10 cellular contexts compared by ENCODE assay signal in genomic region chr1:110069302-110070281, GRCh38. TPM values are rescaled to one million over a fixed set of nuclear protein-coding genes. Genes with fewer than 3 reads are reported as not detected.
DNase-seq lines count a peak whose midpoint lies in the region; ATAC-seq and TF ChIP-seq lines count a peak whose summit lies in the region.
"Had no signal": no experiment of that assay in that cellular context is flagged by ENCODE, and none has a peak within 500 bp of the region (broad histone marks: within the 10 kb centered on the region; RNA-seq: fewer than 3 reads in every experiment).

No MANE protein-coding gene starts in this region.

- H3K9me3 ChIP-seq in left lung (no peaks in the 10 kb centered on the region), thoracic aorta (no peaks in the 10 kb centered on the region)

- H3K27me3 ChIP-seq in left lung = peaks cover 62 to 83% of the 10 kb centered on the region in 2 donors
- peaks cover 23% of the 10 kb centered on the region for H3K27me3 ChIP-seq in thoracic aorta (replicated peaks; ENCODE audit: insufficient read depth)

- H3K4me3 ChIP-seq in left lung (no peak overlapping the region), thoracic aorta (peak overlapping the region; percentile 51)

- peaks cover 15 to 34% of the 10 kb centered on the region in 2 donors for H3K4me1 ChIP-seq in left lung
- peaks cover 8 to 16% of the 10 kb centered on the region in 2 donors for H3K4me1 ChIP-seq in thoracic aorta (ENCODE audit: control insufficient read depth in 1 of 2, low read depth in 2 of 2)

- TF ChIP-seq CTCF in left lung (IDR thresholded peaks at IDR 0.05) (no peak), thoracic aorta (IDR thresholded peaks at IDR 0.05) (no peak)

- H3K27ac ChIP-seq in left lung (no peak overlapping the region), thoracic aorta (peak overlapping the region in 1 of 2 donors; percentile 28)

- no peaks in the 10 kb centered on the region for H3K36me3 ChIP-seq in left lung
- H3K36me3 ChIP-seq in thoracic aorta = no peaks in the 10 kb centered on the region

- ATAC-seq in Right ventricle myocardium inferior (peak; percentile 24), left lung (peak; percentile 29), thoracic aorta (ENCODE audit: insufficient number of reproducible peaks, low FRiP score, low read depth) (no peak), GM21576 (IDR thresholded peaks at IDR 0.05; ENCODE audit: unreplicated experiment) (no peak), HG02623 (IDR thresholded peaks at IDR 0.05; ENCODE audit: unreplicated experiment) (no peak), GM21737 (IDR thresholded peaks at IDR 0.05; ENCODE audit: unreplicated experiment) (no peak)

- DNase-seq in Right ventricle myocardium inferior (ENCODE audit: missing footprints) (no peak), cardiac septum (ENCODE audit: low spot score) (no peak), dermis blood vessel endothelial cell (peak; percentile 16), left lung (no peak), thoracic aorta (ENCODE audit: low spot score) (no peak)
- DNase-seq: midbrain, NCI-H1694 had no signal

- intact Hi-C loops in Right ventricle myocardium inferior (cut with DNase I) = no loop called here
- intact Hi-C loops in cardiac septum (cut with DNase I) = no loop called here
- intact Hi-C loops in left lung (cut with DNase I) = no loop called here

RNA-seq across cellular contexts. Expression of gene ALX3, which starts 0.9 kb away (rescaled TPM):
- total RNA-seq in Right ventricle myocardium inferior (not detected), cardiac septum (0.22 TPM), dermis blood vessel endothelial cell (not detected in 2 replicates), left lung (not detected), thoracic aorta (not detected)

RNA-seq across cellular contexts. Expression of gene STRIP1, which starts 35.2 kb away (rescaled TPM):
- total RNA-seq in Right ventricle myocardium inferior (17.8 TPM), cardiac septum (23.8 TPM), dermis blood vessel endothelial cell (50.4 and 55.1 TPM in 2 replicates), left lung (10 to 100 TPM; 32.7 to 33.9 TPM), thoracic aorta (10 to 100 TPM; 38.4 to 61.6 TPM)

RNA-seq across cellular contexts. Expression of gene UBL4B, which starts 42.7 kb away (rescaled TPM):
- total RNA-seq in Right ventricle myocardium inferior (not detected), cardiac septum (not detected), dermis blood vessel endothelial cell (not detected in 2 replicates), left lung (not detected), thoracic aorta (not detected)

Comparison
In these comparisons a context has a peak if more than half of its experiments do, and no peak if none do; other contexts are left out.
1. ATAC-seq: peak in Right ventricle myocardium inferior (single experiment) and left lung (single experiment); none in thoracic aorta (single experiment), GM21576 (single experiment), HG02623 (single experiment) and GM21737 (single experiment).